Comparison of ENCODE assay signal across 13 cellular contexts in the genomic region with DNA sequence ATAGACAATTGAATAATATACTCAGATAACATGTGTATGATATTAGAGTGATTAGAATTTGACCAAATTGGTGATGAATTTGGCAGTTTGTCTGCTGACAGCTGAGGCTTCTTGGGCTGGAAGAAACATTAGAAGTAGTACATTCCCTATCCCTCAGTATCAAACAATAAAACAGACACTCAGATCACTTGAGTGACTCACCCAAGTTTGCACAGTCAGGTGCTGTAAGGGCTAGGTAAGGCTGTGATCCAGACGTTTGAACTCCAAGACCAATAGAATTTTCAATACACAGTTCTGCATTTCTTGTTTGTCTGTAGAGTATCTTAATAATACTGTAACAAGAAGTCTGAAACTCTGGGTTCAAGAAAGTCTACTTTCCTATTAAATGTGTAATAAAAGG.
A peak's percentile ranks its signal among the peaks of the same experiment; 100 is the strongest.
DNase-seq lines count a peak whose midpoint lies in the region; ATAC-seq and TF ChIP-seq lines count a peak whose summit lies in the region.
"Had no signal": no experiment of that assay in that cellular context is flagged by ENCODE, and none has a peak within 500 bp of the region (broad histone marks: within the 10 kb centered on the region; RNA-seq: fewer than 3 reads in every experiment).

No MANE protein-coding gene starts in this region.

- no TSS peak for BruUV-seq in MCF 10A (replicated peaks; lab: Mats Ljungman, UMichigan)

- H3K4me3 Mint-ChIP-seq in MCF 10A (ENCODE audit: unreplicated experiment), result no peak overlapping the region
- H3K4me3 Mint-ChIP-seq: B cell; CD8-positive, alpha-beta T cell had no signal

- H3K4me1 ChIP-seq in breast epithelium (no peaks in the 10 kb centered on the region), RWPE2 (ENCODE audit: insufficient read depth, poor library complexity, severe bottlenecking) (peaks cover 14% of the 10 kb centered on the region)
- H3K4me1 ChIP-seq: BLaER1 treated with 17β-estradiol and CSF1 and Interleukin-3, amounts not matched to agents 10 nM and 100 nM; HAP-1 had no signal

- peak; percentile 42 for DNase-seq in MCF 10A (ENCODE audit: unreplicated experiment)
- no peak for DNase-seq in breast epithelium (ENCODE audit: low spot score in 2 of 2)
- no peak for DNase-seq in RWPE2 (ENCODE audit: low spot score)
- DNase-seq in epithelial cell of prostate (ENCODE audit: low read depth, low spot score), result no peak
- no peak for DNase-seq in GM19240 (ENCODE audit: insufficient read length, low spot score)
- DNase-seq in head of caudate nucleus, result no peak
- DNase-seq: Calu3; CD8-positive, alpha-beta T cell had no signal

- no peaks in the 10 kb centered on the region for H3K9me3 Mint-ChIP-seq in MCF 10A (ENCODE audit: unreplicated experiment)

- POLR2A ChIA-PET in MCF 10A (lab: Yijun Ruan, JAX), result no interaction called here

- H3K4me3 ChIP-seq in breast epithelium, result no peak overlapping the region
- no peak overlapping the region for H3K4me3 ChIP-seq in RWPE2 (ENCODE audit: severe bottlenecking)
- H3K4me3 ChIP-seq: BLaER1 treated with 17β-estradiol and CSF1 and Interleukin-3, amounts not matched to agents 10 nM and 100 nM; GM23248; HAP-1 had no signal

- no peak for TF ChIP-seq POLR2A in breast epithelium (IDR thresholded peaks at IDR 0.05)

- H3K27me3 Mint-ChIP-seq in MCF 10A (ENCODE audit: insufficient read depth, unreplicated experiment), result no peaks in the 10 kb centered on the region
- H3K27me3 Mint-ChIP-seq: B cell had no signal

- no peaks in the 10 kb centered on the region for H3K9me3 ChIP-seq in breast epithelium
- no peaks in the 10 kb centered on the region for H3K9me3 ChIP-seq in RWPE2 (ENCODE audit: severe bottlenecking)
- H3K9me3 ChIP-seq: BLaER1 treated with 17β-estradiol and CSF1 and Interleukin-3, amounts not matched to agents 10 nM and 100 nM; HAP-1 had no signal

- ATAC-seq in RWPE2 (ENCODE audit: low read depth), result peak; percentile 84
- ATAC-seq in HG03442 (IDR thresholded peaks at IDR 0.05; ENCODE audit: unreplicated experiment), result no peak
- ATAC-seq: CD8-positive, alpha-beta T cell had no signal

- no peaks in the 10 kb centered on the region for H3K36me3 Mint-ChIP-seq in MCF 10A (ENCODE audit: insufficient read depth, unreplicated experiment)
- H3K36me3 Mint-ChIP-seq: CD8-positive, alpha-beta T cell had no signal

- H3K27ac ChIP-seq in breast epithelium, result no peak overlapping the region
- no peak overlapping the region for H3K27ac ChIP-seq in RWPE2 (ENCODE audit: poor library complexity, severe bottlenecking)
- H3K27ac ChIP-seq in epithelial cell of prostate, result peak overlapping the region; percentile 50
- H3K27ac ChIP-seq: BLaER1 treated with 17β-estradiol and CSF1 and Interleukin-3, amounts not matched to agents 10 nM and 100 nM; GM23248 had no signal

- TF ChIP-seq CTCF in MCF 10A (IDR thresholded peaks at IDR 0.05; ENCODE audit: unreplicated experiment), result no peak
- TF ChIP-seq CTCF in breast epithelium (IDR thresholded peaks at IDR 0.05), result no peak
- no peak for TF ChIP-seq CTCF in RWPE2 (IDR thresholded peaks at IDR 0.05; ENCODE audit: poor library complexity, severe bottlenecking)

- H3K4me1 Mint-ChIP-seq in MCF 10A (ENCODE audit: insufficient read depth, unreplicated experiment), result peaks cover 2% of the 10 kb centered on the region
- H3K4me1 Mint-ChIP-seq: B cell had no signal

- no peaks in the 10 kb centered on the region for H3K36me3 ChIP-seq in breast epithelium
- H3K36me3 ChIP-seq in RWPE2 (ENCODE audit: low read depth), result no peaks in the 10 kb centered on the region
- H3K36me3 ChIP-seq: BLaER1 treated with 17β-estradiol and CSF1 and Interleukin-3, amounts not matched to agents 10 nM and 100 nM; HAP-1 had no signal

- H3K27me3 ChIP-seq in breast epithelium, result no peaks in the 10 kb centered on the region
- no peaks in the 10 kb centered on the region for H3K27me3 ChIP-seq in RWPE2 (ENCODE audit: insufficient read depth, poor library complexity, severe bottlenecking)
- H3K27me3 ChIP-seq: BLaER1 treated with 17β-estradiol and CSF1 and Interleukin-3, amounts not matched to agents 10 nM and 100 nM had no signal

- H3K27ac Mint-ChIP-seq in MCF 10A (ENCODE audit: low read depth, unreplicated experiment), result no peak overlapping the region
- H3K27ac Mint-ChIP-seq: B cell; CD8-positive, alpha-beta T cell had no signal

- intact Hi-C loops in MCF 10A (cut with micrococcal nuclease), result no loop called here
- intact Hi-C loops in breast epithelium (cut with DNase I; ENCODE audit: low total_unique reads), result loop anchor here (5.0 kb wide), 1 partner anchor 633 kb away; no protein-coding TSS in a partner anchor
- intact Hi-C loops in head of caudate nucleus (cut with DNase I), result no loop called here

- CTCF ChIA-PET in MCF 10A (lab: Yijun Ruan, JAX), result interaction anchor here (1.0 kb wide), 1 partner anchor 230 kb away, joined by 3 read pairs; no protein-coding TSS in a partner anchor
